Comparison of ENCODE assay signal across 7 cellular contexts in genomic region chr6:79598012-79598411, GRCh38.
"Had no signal": no experiment of that assay in that cellular context is flagged by ENCODE, and none has a peak within 500 bp of the region (broad histone marks: within the 10 kb centered on the region; RNA-seq: fewer than 3 reads in every experiment).

No MANE protein-coding gene starts in this region.

- H3K36me3 ChIP-seq: HAP-1 had no signal

- ATAC-seq: HCT116 had no signal

- H3K4me3 ChIP-seq: GM23248, HAP-1 had no signal

- H3K4me1 ChIP-seq: HAP-1 had no signal

- FAIRE-seq: HTR-8/SVneo had no signal

- H2AFZ ChIP-seq: GM23248 had no signal

- H3K27ac ChIP-seq: GM23248 had no signal

- DNase-seq: GM23248, GOT3, H7, KBM-7 had no signal

- H3K9me3 ChIP-seq: HAP-1 had no signal

- H3K9ac ChIP-seq: GM23248 had no signal
